1 cellular context compared by ENCODE assay signal in the genomic region with DNA sequence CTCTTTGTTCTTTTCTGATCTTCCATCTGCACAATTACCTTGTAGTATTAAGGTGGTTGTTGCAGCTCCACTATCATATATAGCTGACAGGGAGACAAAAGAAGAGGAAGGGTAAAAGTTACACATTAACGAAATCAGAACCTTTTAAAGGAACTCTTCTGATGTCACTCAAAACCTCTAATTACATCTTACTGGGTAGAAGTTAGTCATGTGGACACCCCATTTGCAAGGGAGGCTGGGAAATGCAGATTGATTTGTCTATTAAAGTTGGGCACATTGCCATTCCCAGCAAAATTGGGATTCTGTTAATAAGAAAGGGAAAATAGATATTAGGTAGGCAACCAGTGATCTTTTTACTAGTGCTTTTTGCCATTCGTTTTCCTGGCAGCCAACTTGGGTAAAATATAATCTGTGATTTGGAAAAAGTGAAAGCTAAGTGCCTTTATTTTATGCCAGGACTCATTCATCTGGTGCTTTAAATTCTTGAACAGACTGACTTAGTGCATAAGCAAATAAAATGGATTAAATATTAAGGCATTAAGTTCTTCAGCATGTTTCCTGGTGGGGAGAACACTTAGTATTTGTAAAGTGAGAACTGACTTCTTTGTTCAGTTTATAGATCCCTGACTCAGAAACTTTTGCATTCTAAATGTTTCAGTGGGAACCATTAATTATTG.
TF ChIP-seq lines count a peak whose summit lies in the region.

No MANE protein-coding gene starts in this region.

TF ChIP-seq in H1, 55 proteins besides CTCF, POLR2A, EP300 and RAD21:
- TF ChIP-seq TAF1 (IDR thresholded peaks at IDR 0.05; ENCODE audit: low read depth, low read length), result no peak
- no peak for TF ChIP-seq NANOG (IDR thresholded peaks at IDR 0.05; ENCODE audit: insufficient read depth, low read depth, low read length, poor library complexity, severe bottlenecking)
- no peak for TF ChIP-seq CBX8 (IDR thresholded peaks at IDR 0.05; ENCODE audit: borderline replicate concordance, low read depth, low read length)
- TF ChIP-seq RNF2 (IDR thresholded peaks at IDR 0.05; ENCODE audit: borderline replicate concordance, low read depth, low read length, missing control alignments, poor library complexity, severe bottlenecking), result no peak
- no peak for TF ChIP-seq CEBPB (IDR thresholded peaks at IDR 0.05; ENCODE audit: low read depth, low read length)
- no peak for TF ChIP-seq BACH1 (IDR thresholded peaks at IDR 0.05; ENCODE audit: low read length)
- TF ChIP-seq TCF12 (IDR thresholded peaks at IDR 0.05; ENCODE audit: low read depth, low read length), result no peak
- TF ChIP-seq SP2 (IDR thresholded peaks at IDR 0.05; ENCODE audit: low read length), result no peak
- no peak for TF ChIP-seq KDM5A (IDR thresholded peaks at IDR 0.05; ENCODE audit: low read length)
- TF ChIP-seq PHF8 (conservative IDR thresholded peaks at IDR 0.05; ENCODE audit: low read depth, low read length), result no peak
- no peak for TF ChIP-seq EGR1 (IDR thresholded peaks at IDR 0.05; ENCODE audit: borderline replicate concordance, low read depth, low read length)
